Comparison of ENCODE assay signal across 9 cellular contexts in genomic region chr14:85529803-85530574, GRCh38. TPM values are rescaled to one million over a fixed set of nuclear protein-coding genes. Genes with fewer than 3 reads are reported as not detected.
A peak's percentile ranks its signal among the peaks of the same experiment; 100 is the strongest.
DNase-seq lines count a peak whose midpoint lies in the region; ATAC-seq and TF ChIP-seq lines count a peak whose summit lies in the region.
"Had no signal": no experiment of that assay in that cellular context is flagged by ENCODE, and none has a peak within 500 bp of the region (broad histone marks: within the 10 kb centered on the region; RNA-seq: fewer than 3 reads in every experiment).

Gene FLRT2, plus strand, starts transcription at chr14:85530144. Its CDS starts 91,371 bp downstream, at chr14:85621515.

- peaks cover 56% of the 10 kb centered on the region for H3K27me3 Mint-ChIP-seq in activated T-helper 17 cell treated with anti-CD3 and anti-CD28 coated beads, Interleukin-2, amount 50 U/mL, for 72 hours

- H3K9me3 ChIP-seq in WERI-Rb-1 (ENCODE audit: severe bottlenecking) (no peaks in the 10 kb centered on the region), cardiac muscle cell (ENCODE audit: low read depth) (no peaks in the 10 kb centered on the region), ovary (no peaks in the 10 kb centered on the region)

- TF ChIP-seq CTCF in WERI-Rb-1 (IDR thresholded peaks at IDR 0.05; ENCODE audit: low read depth, low read length) (no peak), cardiac muscle cell (IDR thresholded peaks at IDR 0.05; ENCODE audit: low read depth, low read length) (no peak), ovary (IDR thresholded peaks at IDR 0.05) (no peak)

- H3K36me3 ChIP-seq in WERI-Rb-1 (no peaks in the 10 kb centered on the region), cardiac muscle cell (no peaks in the 10 kb centered on the region), ovary (no peaks in the 10 kb centered on the region)

- no peaks in the 10 kb centered on the region for H3K9me3 Mint-ChIP-seq in activated T-helper 17 cell treated with anti-CD3 and anti-CD28 coated beads, Interleukin-2, amount 50 U/mL, for 72 hours

- no peak for ATAC-seq in activated T-helper 17 cell treated with anti-CD3 and anti-CD28 coated beads, Interleukin-2, amount 50 U/mL, for 72 hours (replicated peaks)
- ATAC-seq in HG03196 (IDR thresholded peaks at IDR 0.05; ENCODE audit: unreplicated experiment) (no peak), HG02840 (IDR thresholded peaks at IDR 0.05; ENCODE audit: low FRiP score, unreplicated experiment) (no peak)

- H3K4me1 Mint-ChIP-seq in activated T-helper 17 cell treated with anti-CD3 and anti-CD28 coated beads, Interleukin-2, amount 50 U/mL, for 72 hours: peaks cover 4% of the 10 kb centered on the region

- no peak within 1 kb of the TSS for H3K4me3 Mint-ChIP-seq in activated T-helper 17 cell treated with anti-CD3 and anti-CD28 coated beads, Interleukin-2, amount 50 U/mL, for 72 hours

- peak; percentile 58 for DNase-seq in GM04504 (ENCODE audit: low read depth)
- peak; percentile 30 for DNase-seq in WERI-Rb-1
- DNase-seq in cardiac muscle cell (ENCODE audit: low read depth in 1 of 2, low spot score in 1 of 2): peak; percentile 29 to 88
- DNase-seq in ovary: peak; percentile 67 to 86 (median 81)
- DNase-seq in T-helper 9 cell: no peak

- no peak within 1 kb of the TSS for H3K27ac Mint-ChIP-seq in activated T-helper 17 cell treated with anti-CD3 and anti-CD28 coated beads, Interleukin-2, amount 50 U/mL, for 72 hours

- TF ChIP-seq POLR2A in ovary (IDR thresholded peaks at IDR 0.05): no peak

- H3K4me3 ChIP-seq in WERI-Rb-1 (ENCODE audit: low read depth, low read length) (peak within 1 kb of the TSS; percentile 84), cardiac muscle cell (peak within 1 kb of the TSS; percentile 65), ovary (peak within 1 kb of the TSS; percentile 70)

- TF ChIP-seq EP300 in ovary (IDR thresholded peaks at IDR 0.05): no peak

- H3K27ac ChIP-seq in WERI-Rb-1 (no peak within 1 kb of the TSS; the same call in 1 of the 2 replicates), cardiac muscle cell (no peak within 1 kb of the TSS), ovary (peak within 1 kb of the TSS; percentile 70 to 90)
- H3K27ac ChIP-seq: HL-60 had no signal

- H3K27me3 ChIP-seq in WERI-Rb-1 (ENCODE audit: insufficient read depth, low read depth, severe bottlenecking): peaks cover 29% of the 10 kb centered on the region
- H3K27me3 ChIP-seq in cardiac muscle cell: peaks cover 37% of the 10 kb centered on the region
- H3K27me3 ChIP-seq in ovary: no peaks in the 10 kb centered on the region

- H3K4me1 ChIP-seq in cardiac muscle cell (ENCODE audit: low read depth): peaks cover 3% of the 10 kb centered on the region
- H3K4me1 ChIP-seq in ovary (ENCODE audit: insufficient read depth): no peaks in the 10 kb centered on the region

- 0 to 1% (median 0%) methylated on average over 56 to 57 of the region's 57 CpGs for WGBS in ovary, 3 donors

- H3K36me3 Mint-ChIP-seq in activated T-helper 17 cell treated with anti-CD3 and anti-CD28 coated beads, Interleukin-2, amount 50 U/mL, for 72 hours (ENCODE audit: low read depth): no peaks in the 10 kb centered on the region

- intact Hi-C loops in ovary (cut with DNase I): no loop called here

RNA-seq across cellular contexts. Expression of gene FLRT2, which starts in this region (rescaled TPM):
- 5.8 and 10.1 TPM in 2 replicates for total RNA-seq in cardiac muscle cell
- polyA plus RNA-seq in cardiac muscle cell: 2.6 and 5.2 TPM in 2 replicates
- total RNA-seq in ovary: 100 to 1,000 TPM in 1 of 7 donors, 10 to 100 TPM in 6; 27.0 to 166 (median 55.5) TPM
- 10 to 100 TPM; 36.6 to 80.5 TPM for polyA plus RNA-seq in ovary
- total RNA-seq in activated T-helper 17 cell treated with anti-CD3 and anti-CD28 coated beads, Interleukin-2, amount 50 U/mL, for 72 hours: not detected

Comparison
In these comparisons a context has a peak if more than half of its experiments do, and no peak if none do; other contexts are left out.
1. H3K27ac ChIP-seq: peak in ovary (2 of 2); none in WERI-Rb-1 (single experiment) and cardiac muscle cell (single experiment).
2. Peak in every context shown above with its lines, with median percentiles within 50 percentile points of each other: H3K4me3 ChIP-seq.